ENCODE assay signal across 8 cellular contexts in the genomic region with DNA sequence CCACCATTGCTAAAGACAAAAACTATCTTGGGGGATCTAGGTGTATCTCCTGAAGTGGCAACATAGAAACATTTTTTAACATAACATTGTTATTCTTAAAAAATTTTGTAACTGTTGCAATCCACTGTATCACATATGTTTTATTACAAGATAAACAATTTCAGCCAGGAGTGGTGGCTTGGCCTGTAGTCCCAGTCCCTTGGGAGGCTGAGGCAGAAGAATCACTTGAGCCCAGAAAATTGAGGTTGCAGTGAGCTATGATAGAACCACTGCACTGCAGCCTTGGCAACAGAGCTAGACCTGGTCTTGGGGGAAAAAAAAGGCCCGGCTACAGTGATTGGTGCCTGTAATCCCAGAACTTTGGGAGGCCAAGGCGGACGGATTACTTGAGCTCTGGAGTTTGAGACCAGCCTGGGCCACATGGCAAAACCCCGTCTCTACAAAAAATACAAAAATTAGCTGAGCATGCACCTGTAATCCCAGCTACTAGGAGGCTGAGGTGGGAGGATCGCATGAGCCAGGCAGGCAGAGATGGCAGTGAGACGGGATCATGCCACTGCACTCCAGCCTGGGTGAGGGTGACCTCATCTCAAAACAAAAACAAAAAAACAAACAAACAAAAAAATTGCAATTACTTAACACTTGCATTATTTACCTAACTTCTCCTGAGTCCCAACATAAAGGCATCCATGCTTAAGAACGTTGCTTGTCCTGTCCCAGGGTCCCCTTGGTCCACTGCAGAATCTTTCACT. TPM values are rescaled to one million over a fixed set of nuclear protein-coding genes. Genes with fewer than 3 reads are reported as not detected.
A peak's percentile ranks its signal among the peaks of the same experiment; 100 is the strongest.
DNase-seq lines count a peak whose midpoint lies in the region; ATAC-seq and TF ChIP-seq lines count a peak whose summit lies in the region.

No MANE protein-coding gene starts in this region.

- TF ChIP-seq POLR2A in suprapubic skin (IDR thresholded peaks at IDR 0.05), result no peak

- no peak overlapping the region for H3K4me3 Mint-ChIP-seq in activated CD4-positive, alpha-beta T cell treated with anti-CD3 and anti-CD28 coated beads, Interleukin-2, amount 10 ng/mL, durations not matched to agents 7 days and 5 days
- peak overlapping the region; percentile 95 for H3K4me3 Mint-ChIP-seq in activated T-helper 17 cell treated with anti-CD3 and anti-CD28 coated beads, Interleukin-2, amount 50 U/mL, for 72 hours

- no peaks in the 10 kb centered on the region for H3K27me3 ChIP-seq in left lung
- H3K27me3 ChIP-seq in suprapubic skin, result no peaks in the 10 kb centered on the region

- peaks cover 0 to 4% of the 10 kb centered on the region in 2 donors for H3K36me3 ChIP-seq in left lung
- H3K36me3 ChIP-seq in suprapubic skin, result no peaks in the 10 kb centered on the region

- intact Hi-C loops in left lung (cut with DNase I), result no loop called here

- CTCF ChIA-PET in activated CD4-positive, alpha-beta T cell treated with anti-CD3 and anti-CD28 coated beads, Interleukin-2, amount 10 ng/mL, durations not matched to agents 7 days and 5 days (lab: Charles Lee), result interaction anchor here (1.0 kb wide), 1 partner anchor 87 kb away, joined by 3 read pairs; no protein-coding TSS in a partner anchor

- no peaks in the 10 kb centered on the region for H3K9me3 ChIP-seq in left lung
- no peaks in the 10 kb centered on the region for H3K9me3 ChIP-seq in suprapubic skin

- POLR2A ChIA-PET in activated CD4-positive, alpha-beta T cell treated with anti-CD3 and anti-CD28 coated beads, Interleukin-2, amount 10 ng/mL, durations not matched to agents 7 days and 5 days (lab: Charles Lee), result interaction anchor here (0.6 kb wide), 1 partner anchor 405 kb away, joined by 4 read pairs; no protein-coding TSS in a partner anchor

- peak overlapping the region in 1 of 2 donors; percentile 85 for H3K4me3 ChIP-seq in left lung
- peak overlapping the region; percentile 88 for H3K4me3 ChIP-seq in suprapubic skin

- no peaks in the 10 kb centered on the region for H3K9me3 Mint-ChIP-seq in activated CD4-positive, alpha-beta T cell treated with anti-CD3 and anti-CD28 coated beads, Interleukin-2, amount 10 ng/mL, durations not matched to agents 7 days and 5 days
- no peaks in the 10 kb centered on the region for H3K9me3 Mint-ChIP-seq in activated T-helper 17 cell treated with anti-CD3 and anti-CD28 coated beads, Interleukin-2, amount 50 U/mL, for 72 hours

- DNase-seq in activated CD4-positive, alpha-beta T cell treated with anti-CD3 and anti-CD28 coated beads, Interleukin-2, amount 10 ng/mL, durations not matched to agents 7 days and 5 days, result no peak
- DNase-seq in activated CD4-positive, alpha-beta T cell treated with anti-CD3 and anti-CD28 coated beads for 4 hours, result no peak
- DNase-seq in left lung (no peak), suprapubic skin (ENCODE audit: low spot score in 2 of 2) (no peak), HT-29 (ENCODE audit: low spot score) (no peak), germinal center (ENCODE audit: low spot score) (no peak), OCI-M2 (lab: John Stamatoyannopoulos, UW; ENCODE audit: unreplicated experiment) (no peak)

- TF ChIP-seq CTCF in left lung (IDR thresholded peaks at IDR 0.05), result no peak
- no peak for TF ChIP-seq CTCF in suprapubic skin (IDR thresholded peaks at IDR 0.05)

- ATAC-seq in activated T-helper 17 cell treated with anti-CD3 and anti-CD28 coated beads, Interleukin-2, amount 50 U/mL, for 72 hours (replicated peaks), result no peak
- ATAC-seq in left lung, result no peak

- H3K27ac Mint-ChIP-seq in activated CD4-positive, alpha-beta T cell treated with anti-CD3 and anti-CD28 coated beads, Interleukin-2, amount 10 ng/mL, durations not matched to agents 7 days and 5 days, result peak overlapping the region; percentile 100
- peak overlapping the region; percentile 96 for H3K27ac Mint-ChIP-seq in activated T-helper 17 cell treated with anti-CD3 and anti-CD28 coated beads, Interleukin-2, amount 50 U/mL, for 72 hours

- H3K4me1 ChIP-seq in left lung, result peaks cover 30 to 60% of the 10 kb centered on the region in 2 donors
- H3K4me1 ChIP-seq in suprapubic skin, result peaks cover 56% of the 10 kb centered on the region

- H3K4me1 Mint-ChIP-seq in activated CD4-positive, alpha-beta T cell treated with anti-CD3 and anti-CD28 coated beads, Interleukin-2, amount 10 ng/mL, durations not matched to agents 7 days and 5 days, result peaks cover 61% of the 10 kb centered on the region
- peaks cover 37% of the 10 kb centered on the region for H3K4me1 Mint-ChIP-seq in activated T-helper 17 cell treated with anti-CD3 and anti-CD28 coated beads, Interleukin-2, amount 50 U/mL, for 72 hours

- no peak for TF ChIP-seq EP300 in suprapubic skin (IDR thresholded peaks at IDR 0.05)

- H3K27me3 Mint-ChIP-seq in activated CD4-positive, alpha-beta T cell treated with anti-CD3 and anti-CD28 coated beads, Interleukin-2, amount 10 ng/mL, durations not matched to agents 7 days and 5 days, result no peaks in the 10 kb centered on the region
- no peaks in the 10 kb centered on the region for H3K27me3 Mint-ChIP-seq in activated T-helper 17 cell treated with anti-CD3 and anti-CD28 coated beads, Interleukin-2, amount 50 U/mL, for 72 hours

- 76% methylated on average over 7 of the region's 7 CpGs for WGBS in suprapubic skin

- H3K27ac ChIP-seq in left lung, result peak overlapping the region; percentile 95 to 97
- H3K27ac ChIP-seq in suprapubic skin, result peak overlapping the region; percentile 95

- H3K36me3 Mint-ChIP-seq in activated CD4-positive, alpha-beta T cell treated with anti-CD3 and anti-CD28 coated beads, Interleukin-2, amount 10 ng/mL, durations not matched to agents 7 days and 5 days (ENCODE audit: low read depth), result peaks cover 8% of the 10 kb centered on the region
- peaks cover 43% of the 10 kb centered on the region for H3K36me3 Mint-ChIP-seq in activated T-helper 17 cell treated with anti-CD3 and anti-CD28 coated beads, Interleukin-2, amount 50 U/mL, for 72 hours (ENCODE audit: low read depth)

RNA-seq across cellular contexts. Expression of a gene that starts 1.5 kb away (rescaled TPM):
- total RNA-seq in activated CD4-positive, alpha-beta T cell treated with anti-CD3 and anti-CD28 coated beads, Interleukin-2, amount 10 ng/mL, durations not matched to agents 7 days and 5 days, result 10 to 100 TPM; 39.5 to 41.1 TPM
- 10 to 100 TPM; 50.0 to 57.1 TPM for total RNA-seq in activated T-helper 17 cell treated with anti-CD3 and anti-CD28 coated beads, Interleukin-2, amount 50 U/mL, for 72 hours
- 10 to 100 TPM; 23.2 to 31.1 TPM for total RNA-seq in left lung
- total RNA-seq in suprapubic skin, result 10 to 100 TPM; 10.2 to 35.6 (median 15.5) TPM
- total RNA-seq in HT-29 (2014; rRNA removed; shearing (Covaris generic)), result 10.0 and 10.7 TPM in 2 replicates

RNA-seq across cellular contexts. Expression of a gene that starts 2.3 kb away (rescaled TPM):
- 10 to 100 TPM; 63.5 to 72.4 TPM for total RNA-seq in activated CD4-positive, alpha-beta T cell treated with anti-CD3 and anti-CD28 coated beads, Interleukin-2, amount 10 ng/mL, durations not matched to agents 7 days and 5 days
- 10 to 100 TPM; 62.8 to 75.3 TPM for total RNA-seq in activated T-helper 17 cell treated with anti-CD3 and anti-CD28 coated beads, Interleukin-2, amount 50 U/mL, for 72 hours
- 10 to 100 TPM; 46.5 to 55.1 TPM for total RNA-seq in left lung
- total RNA-seq in suprapubic skin, result 10 to 100 TPM; 23.6 to 66.0 (median 35.4) TPM
- 5.3 and 6.9 TPM in 2 replicates for total RNA-seq in HT-29 (2014; rRNA removed; shearing (Covaris generic))
